Comparison of ENCODE assay signal across 23 cellular contexts in the genomic region with DNA sequence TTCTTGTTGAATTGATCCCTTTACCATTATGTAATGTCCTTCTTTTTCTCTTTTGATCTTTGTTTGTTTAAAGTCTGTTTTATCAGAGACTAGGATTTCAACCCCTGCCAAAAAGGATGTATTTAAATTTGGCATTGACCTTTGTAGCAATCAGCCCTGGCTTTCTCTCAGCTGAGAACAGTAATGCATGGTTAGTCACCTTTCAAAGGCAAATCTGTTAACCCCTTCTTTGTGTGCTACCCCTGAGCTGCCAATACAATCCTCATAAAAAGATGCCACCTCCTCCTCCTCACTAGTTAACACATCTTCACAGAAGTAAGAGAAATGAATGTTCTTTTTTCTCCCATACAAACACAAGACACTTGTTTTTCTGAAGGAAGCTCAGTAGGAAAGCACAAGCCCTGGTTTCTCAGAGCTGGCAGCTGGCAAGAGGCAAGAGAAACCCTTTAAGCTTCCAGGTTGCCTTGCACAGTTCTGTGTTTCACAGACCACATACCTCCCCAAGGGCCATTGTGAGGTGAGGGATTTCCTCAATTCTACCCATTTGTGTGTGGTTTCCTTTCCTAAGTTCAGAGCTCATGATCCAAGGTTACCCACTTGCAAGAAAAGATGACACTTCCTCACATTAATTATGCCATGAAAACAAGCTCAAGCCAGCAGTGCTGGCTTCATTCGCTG.
"Had no signal": no experiment of that assay in that cellular context is flagged by ENCODE, and none has a peak within 500 bp of the region (broad histone marks: within the 10 kb centered on the region; RNA-seq: fewer than 3 reads in every experiment).

No MANE protein-coding gene starts in this region.

- DNase-seq: activated CD4-positive, alpha-beta T cell treated with anti-CD3 and anti-CD28 coated beads, Interleukin-2, amount 10 ng/mL, durations not matched to agents 7 days and 5 days; activated CD4-positive, CD25-positive, alpha-beta regulatory T cell; activated CD8-positive, alpha-beta T cell treated with anti-CD3 and anti-CD28 coated beads, Interleukin-2, amount 10 ng/mL, durations not matched to agents 7 days and 5 days; activated naive CD4-positive, alpha-beta T cell treated with Interleukin-2 at 50 U/mL for 16 hours; activated naive CD8-positive, alpha-beta T cell treated with anti-CD3 and anti-CD28 coated beads, Interleukin-2, amount 10 ng/mL, durations not matched to agents 7 days and 5 days; activated T-cell treated with anti-CD3 and anti-CD28 coated beads, Interleukin-2, amount 50 U/mL, for 24 hours; amygdala; body of pancreas; dermis blood vessel endothelial cell; effector memory CD4-positive, alpha-beta T cell; immature natural killer cell; mesenchymal stem cell; mucosa of descending colon; naive B cell; ovary; psoas muscle; right cardiac atrium; upper lobe of left lung had no signal

- H3K9me3 ChIP-seq: body of pancreas, esophagus muscularis mucosa, mucosa of descending colon, ovary, psoas muscle, thoracic aorta, upper lobe of left lung had no signal

- H3K4me1 ChIP-seq: body of pancreas, esophagus muscularis mucosa, psoas muscle, upper lobe of left lung had no signal

- H3K4me3 ChIP-seq: body of pancreas, esophagus muscularis mucosa, mucosa of descending colon, ovary, psoas muscle, skin epidermis, thoracic aorta, upper lobe of left lung had no signal

- FAIRE-seq: endothelial cell of umbilical vein, TTC549 had no signal

- H3K36me3 ChIP-seq: esophagus muscularis mucosa, ovary, thoracic aorta, upper lobe of left lung had no signal

- H3K27me3 ChIP-seq: body of pancreas, esophagus muscularis mucosa, ovary, upper lobe of left lung had no signal

- ATAC-seq: activated CD8-positive, alpha-beta T cell treated with anti-CD3 and anti-CD28 coated beads, Interleukin-2, amount 10 ng/mL, durations not matched to agents 7 days and 5 days; body of pancreas; mucosa of descending colon; psoas muscle; right cardiac atrium had no signal

- H3K27ac ChIP-seq: body of pancreas, esophagus muscularis mucosa, ovary, psoas muscle, skin epidermis, thoracic aorta, upper lobe of left lung had no signal
